18 cellular contexts compared by ENCODE assay signal in genomic region chr17:50589112-50589712, GRCh38. TPM values are rescaled to one million over a fixed set of nuclear protein-coding genes. Genes with fewer than 3 reads are reported as not detected.
DNase-seq lines count a peak whose midpoint lies in the region; ATAC-seq, FAIRE-seq and TF ChIP-seq lines count a peak whose summit lies in the region.
"Had no signal": no experiment of that assay in that cellular context is flagged by ENCODE, and none has a peak within 500 bp of the region (broad histone marks: within the 10 kb centered on the region; RNA-seq: fewer than 3 reads in every experiment).

No MANE protein-coding gene starts in this region.

- no peaks in the 10 kb centered on the region for H3K79me2 ChIP-seq in HepG2 (ENCODE audit: insufficient read depth, low read length)
- H3K79me2 ChIP-seq: hepatocyte had no signal

- H3K4me3 Mint-ChIP-seq in activated naive CD8-positive, alpha-beta T cell treated with anti-CD3 and anti-CD28 coated beads for 36 hours: no peak overlapping the region
- H3K4me3 Mint-ChIP-seq in activated CD4-positive, alpha-beta T cell treated with anti-CD3 and anti-CD28 coated beads, Interleukin-2, amount 10 ng/mL, durations not matched to agents 24 days and 14 days: no peak overlapping the region
- H3K4me3 Mint-ChIP-seq: activated CD8-positive, alpha-beta T cell treated with anti-CD3 and anti-CD28 coated beads, Interleukin-2, amount 10 ng/mL, durations not matched to agents 7 days and 5 days; central memory CD8-positive, alpha-beta T cell had no signal

- TF ChIP-seq EP300 in HepG2 (IDR thresholded peaks at IDR 0.05; ENCODE audit: low read depth in 2 of 2, low read length in 2 of 2) (no peak), HepG2 (CRISPR knock-in tag; IDR thresholded peaks at IDR 0.05; ENCODE audit: borderline replicate concordance) (no peak)

- H3K9ac ChIP-seq in HepG2 (ENCODE audit: insufficient read depth, low read depth, low read length): no peak overlapping the region

- no peak for FAIRE-seq in HepG2 (lab: Jason Lieb, UNC)
- FAIRE-seq: D721Med, endothelial cell of umbilical vein, H54 had no signal

- ATAC-seq in heart left ventricle: no peak
- no peak for ATAC-seq in Right ventricle myocardium inferior
- ATAC-seq in HepG2: no peak
- ATAC-seq in GM21723 (IDR thresholded peaks at IDR 0.05; ENCODE audit: unreplicated experiment): no peak
- ATAC-seq: activated CD8-positive, alpha-beta T cell treated with anti-CD3 and anti-CD28 coated beads, Interleukin-2, amount 10 ng/mL, durations not matched to agents 7 days and 5 days had no signal

- POLR2A ChIA-PET in HepG2 (lab: Yijun Ruan, JAX): no interaction called here

- DNase-seq in heart left ventricle (no peak), Right ventricle myocardium inferior (ENCODE audit: missing footprints) (no peak), cardiac fibroblast (ENCODE audit: low read depth in 2 of 2) (peak; percentile 25 to 29), HepG2 (ENCODE audit: low spot score) (no peak)
- no peak for DNase-seq in activated naive CD8-positive, alpha-beta T cell treated with anti-CD3 and anti-CD28 coated beads for 36 hours
- DNase-seq in stimulated activated naive CD4-positive, alpha-beta T cell (lab: John Stamatoyannopoulos, UW): no peak
- no peak for DNase-seq in activated CD4-positive, alpha-beta T cell treated with anti-CD3 and anti-CD28 coated beads, Interleukin-2, amount 10 ng/mL, durations not matched to agents 24 days and 14 days
- DNase-seq: activated CD8-positive, alpha-beta T cell treated with anti-CD3 and anti-CD28 coated beads, Interleukin-2, amount 10 ng/mL, durations not matched to agents 7 days and 5 days; activated effector memory CD4-positive, alpha-beta T cell treated with anti-CD3 and anti-CD28 coated beads, Interleukin-2, amount 50 U/mL, for 16 hours; NCI-H2081 had no signal

- no peaks in the 10 kb centered on the region for H3K36me3 Mint-ChIP-seq in activated naive CD8-positive, alpha-beta T cell treated with anti-CD3 and anti-CD28 coated beads for 36 hours
- no peaks in the 10 kb centered on the region for H3K36me3 Mint-ChIP-seq in activated CD4-positive, alpha-beta T cell treated with anti-CD3 and anti-CD28 coated beads, Interleukin-2, amount 10 ng/mL, durations not matched to agents 24 days and 14 days (ENCODE audit: low read depth)

- TF ChIP-seq CTCF in heart left ventricle (IDR thresholded peaks at IDR 0.05): no peak
- no peak for TF ChIP-seq CTCF in cardiac fibroblast (IDR thresholded peaks at IDR 0.05; ENCODE audit: low read depth, low read length)
- TF ChIP-seq CTCF in HepG2 (CRISPR knock-in tag; IDR thresholded peaks at IDR 0.05): no peak

- H3K27me3 Mint-ChIP-seq in activated naive CD8-positive, alpha-beta T cell treated with anti-CD3 and anti-CD28 coated beads for 36 hours: peaks cover 2% of the 10 kb centered on the region
- peaks cover 6% of the 10 kb centered on the region for H3K27me3 Mint-ChIP-seq in activated CD4-positive, alpha-beta T cell treated with anti-CD3 and anti-CD28 coated beads, Interleukin-2, amount 10 ng/mL, durations not matched to agents 24 days and 14 days

- H2AFZ ChIP-seq in HepG2 (ENCODE audit: low read length): no peak overlapping the region
- H2AFZ ChIP-seq: hepatocyte had no signal

- H3K36me3 ChIP-seq in heart left ventricle (no peaks in the 10 kb centered on the region), HepG2 (replicated peaks in 1 of 2; ENCODE audit: control insufficient read depth in 1 of 2, insufficient read depth in 2 of 2, low read length in 2 of 2) (no peaks in the 10 kb centered on the region)

- intact Hi-C loops in heart left ventricle (cut with DNase I): no loop called here
- intact Hi-C loops in Right ventricle myocardium inferior (cut with DNase I): no loop called here
- intact Hi-C loops in HepG2 (cut with micrococcal nuclease; ENCODE audit: unreplicated experiment): no loop called here
- intact Hi-C loops in activated CD4-positive, alpha-beta T cell treated with anti-CD3 and anti-CD28 coated beads, Interleukin-2, amount 10 ng/mL, durations not matched to agents 24 days and 14 days (cut with micrococcal nuclease): no loop called here

- no peak overlapping the region for H3K27ac Mint-ChIP-seq in activated naive CD8-positive, alpha-beta T cell treated with anti-CD3 and anti-CD28 coated beads for 36 hours
- H3K27ac Mint-ChIP-seq in activated CD4-positive, alpha-beta T cell treated with anti-CD3 and anti-CD28 coated beads, Interleukin-2, amount 10 ng/mL, durations not matched to agents 24 days and 14 days: no peak overlapping the region
- H3K27ac Mint-ChIP-seq: activated CD8-positive, alpha-beta T cell treated with anti-CD3 and anti-CD28 coated beads, Interleukin-2, amount 10 ng/mL, durations not matched to agents 7 days and 5 days had no signal

- CTCF ChIA-PET in HepG2 (lab: Yijun Ruan, JAX; ENCODE audit: low intra/inter-chr PET ratio, low total read pairs): no interaction called here

- no peaks in the 10 kb centered on the region for H3K9me3 Mint-ChIP-seq in activated naive CD8-positive, alpha-beta T cell treated with anti-CD3 and anti-CD28 coated beads for 36 hours
- H3K9me3 Mint-ChIP-seq in activated CD4-positive, alpha-beta T cell treated with anti-CD3 and anti-CD28 coated beads, Interleukin-2, amount 10 ng/mL, durations not matched to agents 24 days and 14 days: no peaks in the 10 kb centered on the region
- H3K9me3 Mint-ChIP-seq: central memory CD8-positive, alpha-beta T cell had no signal

- peak overlapping the region in 7 of 12 donors; percentile 22 to 50 (median 31) for H3K27ac ChIP-seq in heart left ventricle
- H3K27ac ChIP-seq in HepG2 (ENCODE audit: extremely low read length, insufficient read depth, low read length): no peak overlapping the region
- H3K27ac ChIP-seq: hepatocyte had no signal

- H3K4me1 Mint-ChIP-seq in activated naive CD8-positive, alpha-beta T cell treated with anti-CD3 and anti-CD28 coated beads for 36 hours: no peaks in the 10 kb centered on the region
- H3K4me1 Mint-ChIP-seq in activated CD4-positive, alpha-beta T cell treated with anti-CD3 and anti-CD28 coated beads, Interleukin-2, amount 10 ng/mL, durations not matched to agents 24 days and 14 days: no peaks in the 10 kb centered on the region
- H3K4me1 Mint-ChIP-seq: central memory CD8-positive, alpha-beta T cell had no signal

- H3K27me3 ChIP-seq in heart left ventricle: no peaks in the 10 kb centered on the region
- peaks cover 43 to 97% of the 10 kb centered on the region in 2 experiments; a peak in 4 of 5 replicates for H3K27me3 ChIP-seq in HepG2 (ENCODE audit: control insufficient read depth in 1 of 2, insufficient read depth in 2 of 2, low read length in 2 of 2)
- H3K27me3 ChIP-seq: hepatocyte had no signal

- no peaks in the 10 kb centered on the region for H3K9me3 ChIP-seq in heart left ventricle
- no peaks in the 10 kb centered on the region for H3K9me3 ChIP-seq in HepG2 (ENCODE audit: low read length)

- TF ChIP-seq POLR2A in heart left ventricle (IDR thresholded peaks at IDR 0.05) (no peak), HepG2 (IDR thresholded peaks at IDR 0.05; ENCODE audit: insufficient read depth in 1 of 2, low read depth in 2 of 2, low read length in 2 of 2) (no peak)

- TF ChIP-seq RAD21 in HepG2 (CRISPR knock-in tag; IDR thresholded peaks at IDR 0.05): no peak

- no peaks in the 10 kb centered on the region; the same call in 1 of the 2 replicates for H4K20me1 ChIP-seq in HepG2 (ENCODE audit: insufficient read depth, low read length)

- peaks cover 3 to 46% (median 20%) of the 10 kb centered on the region in 12 donors for H3K4me1 ChIP-seq in heart left ventricle
- H3K4me1 ChIP-seq in HepG2 (ENCODE audit: insufficient read depth, low read length): peaks cover 29% of the 10 kb centered on the region

- BruUV-seq in HepG2 (replicated peaks; lab: Mats Ljungman, UMichigan): no TSS peak

- H3K4me2 ChIP-seq in HepG2 (ENCODE audit: low read depth, low read length): no peak overlapping the region
- H3K4me2 ChIP-seq: hepatocyte had no signal

- in situ Hi-C loops in HepG2 (cut with HindIII; ENCODE audit: extremely low pct_ligation_motif_present, low pct_unique_long_range_greater_than_20kb): no loop called here

- WGBS in heart left ventricle, 4 donors: 40 to 49% (median 43%) methylated on average over 10 of the region's 10 CpGs
- 9% methylated on average over 10 of the region's 10 CpGs for WGBS in HepG2 (ENCODE audit: low lambda C conversion rate)

- H3K4me3 ChIP-seq in heart left ventricle: no peak overlapping the region
- H3K4me3 ChIP-seq in cardiac fibroblast (replicated peaks in 1 of 2; ENCODE audit: low read depth in 2 of 2, low read length in 2 of 2): no peak overlapping the region
- no peak overlapping the region for H3K4me3 ChIP-seq in HepG2 (replicated peaks in 1 of 3; ENCODE audit: insufficient read depth in 1 of 3, low read depth in 2 of 3, low read length in 3 of 3)
- H3K4me3 ChIP-seq: hepatocyte had no signal

RNA-seq across cellular contexts. Expression of gene CACNA1G, which starts 28.7 kb away (rescaled TPM):
- total RNA-seq in heart left ventricle (under 1 TPM in 8 of 9 donors, not detected in 1; 0.02 to 0.48 (median 0.14) TPM), Right ventricle myocardium inferior (0.38 TPM), HepG2 (2016; rRNA removed; fragmentation: Illumina TruSeq; extraction: Trizol) (0.02 TPM in 1 of 2 replicates, not detected in the other)
- polyA plus RNA-seq in heart left ventricle (under 1 TPM; 0.04 to 0.11 TPM), HepG2 (2011; rRNA removed) (0.01 TPM in 1 of 2 replicates, not detected in the other)
- total RNA-seq in HepG2 (2016; cell fraction: cytosol; rRNA removed; fragmentation: Illumina TruSeq; extraction: Trizol; ENCODE audit: low read depth): not detected in 2 replicates
- not detected in 2 replicates for total RNA-seq in HepG2 (2016; cell fraction: insoluble cytoplasmic fraction; rRNA removed; fragmentation: Illumina TruSeq; extraction: Trizol)
- not detected in 2 replicates for total RNA-seq in HepG2 (2016; cell fraction: membrane; rRNA removed; fragmentation: Illumina TruSeq; extraction: Trizol)
- not detected in 2 replicates for total RNA-seq in HepG2 (2016; cell fraction: nucleus; rRNA removed; fragmentation: Illumina TruSeq; extraction: Trizol)
- 0.01 TPM in 1 of 2 replicates, not detected in the other for polyA plus RNA-seq in HepG2 (2011; cell fraction: cytosol; rRNA removed)
- 0.02 and 0.08 TPM in 2 replicates for polyA plus RNA-seq in HepG2 (2011; cell fraction: nucleus; rRNA removed)
- not detected in 2 replicates for polyA plus RNA-seq in HepG2 (2012)
- polyA plus RNA-seq in HepG2 (2016; cell fraction: cytosol; fragmentation: Illumina TruSeq; extraction: Trizol; ENCODE audit: low read depth): not detected in 2 replicates
- polyA plus RNA-seq in HepG2 (2016; cell fraction: insoluble cytoplasmic fraction; fragmentation: Illumina TruSeq; extraction: Trizol; ENCODE audit: low read depth): not detected in 2 replicates
- not detected in 2 replicates for polyA plus RNA-seq in HepG2 (2016; cell fraction: membrane; fragmentation: Illumina TruSeq; extraction: Trizol; ENCODE audit: low read depth)
- not detected in 2 replicates for polyA plus RNA-seq in HepG2 (2016; cell fraction: nucleus; fragmentation: Illumina TruSeq; extraction: Trizol; ENCODE audit: insufficient read depth, low read depth)
- polyA minus RNA-seq in HepG2 (2011; rRNA and poly(A)+ RNA removed; ENCODE audit: low replicate concordance): not detected in 2 replicates
- polyA minus RNA-seq in HepG2 (2011; cell fraction: cytosol; rRNA and poly(A)+ RNA removed): not detected in 2 replicates
- not detected in 2 replicates for polyA minus RNA-seq in HepG2 (2011; cell fraction: nucleus; rRNA and poly(A)+ RNA removed)
- total RNA-seq in activated naive CD8-positive, alpha-beta T cell treated with anti-CD3 and anti-CD28 coated beads for 36 hours: under 1 TPM in 1 of 2 experiments, not detected in 1; 0.06 TPM
- total RNA-seq in activated CD4-positive, alpha-beta T cell treated with anti-CD3 and anti-CD28 coated beads, Interleukin-2, amount 10 ng/mL, durations not matched to agents 24 days and 14 days: 0.07 TPM in 1 of 2 replicates, not detected in the other
- total RNA-seq: activated CD8-positive, alpha-beta T cell treated with anti-CD3 and anti-CD28 coated beads, Interleukin-2, amount 10 ng/mL, durations not matched to agents 7 days and 5 days; endothelial cell of umbilical vein had no signal
- polyA plus RNA-seq: endothelial cell of umbilical vein had no signal

RNA-seq across cellular contexts. Expression of gene SPATA20, which starts 42.2 kb away (rescaled TPM):
- 10 to 100 TPM; 21.6 to 83.0 (median 67.1) TPM for total RNA-seq in heart left ventricle
- polyA plus RNA-seq in heart left ventricle: 10 to 100 TPM; 13.8 to 52.3 TPM
- total RNA-seq in Right ventricle myocardium inferior: 60.4 TPM
- 35.7 and 64.8 TPM in 2 replicates for total RNA-seq in HepG2 (2016; rRNA removed; fragmentation: Illumina TruSeq; extraction: Trizol)
- 38.7 and 45.5 TPM in 2 replicates for total RNA-seq in HepG2 (2016; cell fraction: cytosol; rRNA removed; fragmentation: Illumina TruSeq; extraction: Trizol; ENCODE audit: low read depth)
- total RNA-seq in HepG2 (2016; cell fraction: insoluble cytoplasmic fraction; rRNA removed; fragmentation: Illumina TruSeq; extraction: Trizol): 31.6 and 65.5 TPM in 2 replicates
- total RNA-seq in HepG2 (2016; cell fraction: membrane; rRNA removed; fragmentation: Illumina TruSeq; extraction: Trizol): 64.2 and 68.5 TPM in 2 replicates
- 65.8 and 68.8 TPM in 2 replicates for total RNA-seq in HepG2 (2016; cell fraction: nucleus; rRNA removed; fragmentation: Illumina TruSeq; extraction: Trizol)
- 36.1 and 38.1 TPM in 2 replicates for polyA plus RNA-seq in HepG2 (2011; rRNA removed)
- polyA plus RNA-seq in HepG2 (2011; cell fraction: cytosol; rRNA removed): 16.3 and 29.3 TPM in 2 replicates
- polyA plus RNA-seq in HepG2 (2011; cell fraction: nucleus; rRNA removed): 301 and 348 TPM in 2 replicates
- polyA plus RNA-seq in HepG2 (2012): 22.4 and 25.0 TPM in 2 replicates
- polyA plus RNA-seq in HepG2 (2016; cell fraction: cytosol; fragmentation: Illumina TruSeq; extraction: Trizol; ENCODE audit: low read depth): 38.7 and 44.0 TPM in 2 replicates
- polyA plus RNA-seq in HepG2 (2016; cell fraction: insoluble cytoplasmic fraction; fragmentation: Illumina TruSeq; extraction: Trizol; ENCODE audit: low read depth): 36.7 and 39.9 TPM in 2 replicates
- polyA plus RNA-seq in HepG2 (2016; cell fraction: membrane; fragmentation: Illumina TruSeq; extraction: Trizol; ENCODE audit: low read depth): 62.1 and 66.1 TPM in 2 replicates
- polyA plus RNA-seq in HepG2 (2016; cell fraction: nucleus; fragmentation: Illumina TruSeq; extraction: Trizol; ENCODE audit: insufficient read depth, low read depth): 150 and 152 TPM in 2 replicates
- 11.3 and 57.4 TPM in 2 replicates for polyA minus RNA-seq in HepG2 (2011; rRNA and poly(A)+ RNA removed; ENCODE audit: low replicate concordance)
- polyA minus RNA-seq in HepG2 (2011; cell fraction: cytosol; rRNA and poly(A)+ RNA removed): 12.1 and 17.9 TPM in 2 replicates
- polyA minus RNA-seq in HepG2 (2011; cell fraction: nucleus; rRNA and poly(A)+ RNA removed): 52.6 and 68.2 TPM in 2 replicates
- total RNA-seq in activated naive CD8-positive, alpha-beta T cell treated with anti-CD3 and anti-CD28 coated beads for 36 hours: 10 to 100 TPM; 32.4 to 36.3 TPM
- total RNA-seq in activated CD4-positive, alpha-beta T cell treated with anti-CD3 and anti-CD28 coated beads, Interleukin-2, amount 10 ng/mL, durations not matched to agents 24 days and 14 days: 21.6 and 22.4 TPM in 2 replicates

RNA-seq across cellular contexts. Expression of gene ABCC3, which starts 45.5 kb away (rescaled TPM):
- 10 to 100 TPM in 1 of 9 donors, 1 to 10 TPM in 4, under 1 TPM in 3, not detected in 1; 0.20 to 21.6 (median 1.3) TPM for total RNA-seq in heart left ventricle
- 1 to 10 TPM in 1 of 2 donors, under 1 TPM in 1; 0.50 to 1.4 TPM for polyA plus RNA-seq in heart left ventricle
- 0.68 TPM for total RNA-seq in Right ventricle myocardium inferior
- total RNA-seq in HepG2 (2016; rRNA removed; fragmentation: Illumina TruSeq; extraction: Trizol): 18.0 and 25.2 TPM in 2 replicates
- 13.3 and 13.8 TPM in 2 replicates for total RNA-seq in HepG2 (2016; cell fraction: cytosol; rRNA removed; fragmentation: Illumina TruSeq; extraction: Trizol; ENCODE audit: low read depth)
- total RNA-seq in HepG2 (2016; cell fraction: insoluble cytoplasmic fraction; rRNA removed; fragmentation: Illumina TruSeq; extraction: Trizol): 14.4 and 28.1 TPM in 2 replicates
- total RNA-seq in HepG2 (2016; cell fraction: membrane; rRNA removed; fragmentation: Illumina TruSeq; extraction: Trizol): 23.1 and 25.2 TPM in 2 replicates
- 38.6 and 38.7 TPM in 2 replicates for total RNA-seq in HepG2 (2016; cell fraction: nucleus; rRNA removed; fragmentation: Illumina TruSeq; extraction: Trizol)
- polyA plus RNA-seq in HepG2 (2011; rRNA removed): 50.5 and 50.7 TPM in 2 replicates
- polyA plus RNA-seq in HepG2 (2011; cell fraction: cytosol; rRNA removed): 19.0 and 24.0 TPM in 2 replicates
- polyA plus RNA-seq in HepG2 (2011; cell fraction: nucleus; rRNA removed): 331 and 391 TPM in 2 replicates
- polyA plus RNA-seq in HepG2 (2012): 15.7 and 38.4 TPM in 2 replicates
- 15.1 and 15.9 TPM in 2 replicates for polyA plus RNA-seq in HepG2 (2016; cell fraction: cytosol; fragmentation: Illumina TruSeq; extraction: Trizol; ENCODE audit: low read depth)
- polyA plus RNA-seq in HepG2 (2016; cell fraction: insoluble cytoplasmic fraction; fragmentation: Illumina TruSeq; extraction: Trizol; ENCODE audit: low read depth): 17.3 and 21.5 TPM in 2 replicates
- polyA plus RNA-seq in HepG2 (2016; cell fraction: membrane; fragmentation: Illumina TruSeq; extraction: Trizol; ENCODE audit: low read depth): 23.7 and 24.5 TPM in 2 replicates
- 84.3 and 87.4 TPM in 2 replicates for polyA plus RNA-seq in HepG2 (2016; cell fraction: nucleus; fragmentation: Illumina TruSeq; extraction: Trizol; ENCODE audit: insufficient read depth, low read depth)
- 73.4 and 78.1 TPM in 2 replicates for polyA minus RNA-seq in HepG2 (2011; rRNA and poly(A)+ RNA removed; ENCODE audit: low replicate concordance)
- 10.9 and 17.8 TPM in 2 replicates for polyA minus RNA-seq in HepG2 (2011; cell fraction: cytosol; rRNA and poly(A)+ RNA removed)
- 61.9 and 63.1 TPM in 2 replicates for polyA minus RNA-seq in HepG2 (2011; cell fraction: nucleus; rRNA and poly(A)+ RNA removed)
- not detected for total RNA-seq in activated naive CD8-positive, alpha-beta T cell treated with anti-CD3 and anti-CD28 coated beads for 36 hours
- not detected in 2 replicates for total RNA-seq in activated CD4-positive, alpha-beta T cell treated with anti-CD3 and anti-CD28 coated beads, Interleukin-2, amount 10 ng/mL, durations not matched to agents 24 days and 14 days
- total RNA-seq: activated CD8-positive, alpha-beta T cell treated with anti-CD3 and anti-CD28 coated beads, Interleukin-2, amount 10 ng/mL, durations not matched to agents 7 days and 5 days had no signal

RNA-seq across cellular contexts. Expression of gene EPN3, which starts 56.7 kb away (rescaled TPM):
- total RNA-seq in heart left ventricle: 10 to 100 TPM in 6 of 9 donors, 1 to 10 TPM in 3; 8.9 to 29.5 (median 12.6) TPM
- 10 to 100 TPM in 1 of 2 donors, 1 to 10 TPM in 1; 9.0 to 22.1 TPM for polyA plus RNA-seq in heart left ventricle
- 21.5 TPM for total RNA-seq in Right ventricle myocardium inferior
- 0.41 and 0.95 TPM in 2 replicates for total RNA-seq in HepG2 (2016; rRNA removed; fragmentation: Illumina TruSeq; extraction: Trizol)
- 0.88 and 1.1 TPM in 2 replicates for total RNA-seq in HepG2 (2016; cell fraction: cytosol; rRNA removed; fragmentation: Illumina TruSeq; extraction: Trizol; ENCODE audit: low read depth)
- 0.54 and 0.71 TPM in 2 replicates for total RNA-seq in HepG2 (2016; cell fraction: insoluble cytoplasmic fraction; rRNA removed; fragmentation: Illumina TruSeq; extraction: Trizol)
- 0.90 and 1.3 TPM in 2 replicates for total RNA-seq in HepG2 (2016; cell fraction: membrane; rRNA removed; fragmentation: Illumina TruSeq; extraction: Trizol)
- total RNA-seq in HepG2 (2016; cell fraction: nucleus; rRNA removed; fragmentation: Illumina TruSeq; extraction: Trizol): 1.1 and 1.6 TPM in 2 replicates
- polyA plus RNA-seq in HepG2 (2011; rRNA removed): 0.05 and 0.11 TPM in 2 replicates
- polyA plus RNA-seq in HepG2 (2011; cell fraction: cytosol; rRNA removed): 0.04 and 0.09 TPM in 2 replicates
- 0.23 and 0.35 TPM in 2 replicates for polyA plus RNA-seq in HepG2 (2011; cell fraction: nucleus; rRNA removed)
- 0.09 and 0.15 TPM in 2 replicates for polyA plus RNA-seq in HepG2 (2012)
- polyA plus RNA-seq in HepG2 (2016; cell fraction: cytosol; fragmentation: Illumina TruSeq; extraction: Trizol; ENCODE audit: low read depth): 0.40 and 0.55 TPM in 2 replicates
- 1.2 and 1.4 TPM in 2 replicates for polyA plus RNA-seq in HepG2 (2016; cell fraction: insoluble cytoplasmic fraction; fragmentation: Illumina TruSeq; extraction: Trizol; ENCODE audit: low read depth)
- polyA plus RNA-seq in HepG2 (2016; cell fraction: membrane; fragmentation: Illumina TruSeq; extraction: Trizol; ENCODE audit: low read depth): 0.73 and 0.91 TPM in 2 replicates
- polyA plus RNA-seq in HepG2 (2016; cell fraction: nucleus; fragmentation: Illumina TruSeq; extraction: Trizol; ENCODE audit: insufficient read depth, low read depth): 1.2 and 1.7 TPM in 2 replicates
- polyA minus RNA-seq in HepG2 (2011; rRNA and poly(A)+ RNA removed; ENCODE audit: low replicate concordance): 0.35 and 1.4 TPM in 2 replicates
- 0.20 and 0.53 TPM in 2 replicates for polyA minus RNA-seq in HepG2 (2011; cell fraction: cytosol; rRNA and poly(A)+ RNA removed)
- polyA minus RNA-seq in HepG2 (2011; cell fraction: nucleus; rRNA and poly(A)+ RNA removed): 1.1 and 3.2 TPM in 2 replicates
- not detected for total RNA-seq in activated naive CD8-positive, alpha-beta T cell treated with anti-CD3 and anti-CD28 coated beads for 36 hours
- not detected in 2 replicates for total RNA-seq in activated CD4-positive, alpha-beta T cell treated with anti-CD3 and anti-CD28 coated beads, Interleukin-2, amount 10 ng/mL, durations not matched to agents 24 days and 14 days
- total RNA-seq: activated CD8-positive, alpha-beta T cell treated with anti-CD3 and anti-CD28 coated beads, Interleukin-2, amount 10 ng/mL, durations not matched to agents 7 days and 5 days; endothelial cell of umbilical vein; omental fat pad; temporal lobe had no signal
- polyA plus RNA-seq: endothelial cell of umbilical vein had no signal

Comparison
In these comparisons a context has a peak if more than half of its experiments do, and no peak if none do; other contexts are left out.
1. DNase-seq: peak in cardiac fibroblast (2 of 2); none in heart left ventricle (0 of 5), Right ventricle myocardium inferior (single experiment), HepG2 (single experiment), activated naive CD8-positive, alpha-beta T cell treated with anti-CD3 and anti-CD28 coated beads for 36 hours (single experiment), stimulated activated naive CD4-positive, alpha-beta T cell (0 of 6) and activated CD4-positive, alpha-beta T cell treated with anti-CD3 and anti-CD28 coated beads, Interleukin-2, amount 10 ng/mL, durations not matched to agents 24 days and 14 days (single experiment).